21 cellular contexts compared by ENCODE assay signal in genomic region chr10:15459218-15459617, GRCh38.
"Had no signal": no experiment of that assay in that cellular context is flagged by ENCODE, and none has a peak within 500 bp of the region (broad histone marks: within the 10 kb centered on the region; RNA-seq: fewer than 3 reads in every experiment).

No MANE protein-coding gene starts in this region.

- DNase-seq: dermis blood vessel endothelial cell; dorsolateral prefrontal cortex; effector CD4-positive, alpha-beta T cell; effector memory CD4-positive, alpha-beta T cell; foreskin keratinocyte; glutamatergic neuron; heart right ventricle; hippocampal formation; left cardiac atrium; left lung; left ventricle myocardium superior; lower lobe of right lung; mesenchymal stem cell; mucosa of descending colon; naive B cell had no signal

- H3K9me3 ChIP-seq: left lung, lower lobe of right lung, mucosa of descending colon had no signal

- H3K27ac ChIP-seq: coronary artery, dorsolateral prefrontal cortex, esophagus muscularis mucosa, foreskin keratinocyte, heart right ventricle, left lung, lower lobe of right lung had no signal

- H3K4me3 ChIP-seq: coronary artery, dorsolateral prefrontal cortex, esophagus muscularis mucosa, heart right ventricle, left lung, lower lobe of right lung, mucosa of descending colon had no signal

- H3K4me1 ChIP-seq: foreskin keratinocyte, left lung had no signal

- H3K36me3 ChIP-seq: esophagus muscularis mucosa, heart right ventricle, left lung, lower lobe of right lung had no signal

- FAIRE-seq: colon, endothelial cell of umbilical vein, islet of Langerhans, keratinocyte had no signal

- H3K27me3 ChIP-seq: foreskin keratinocyte, left lung had no signal

- ATAC-seq: foreskin keratinocyte, heart right ventricle, left cardiac atrium, left lung, left ventricle myocardium superior, lower lobe of right lung, mucosa of descending colon had no signal
